In genomic region chr16:60414617-60415016, GRCh38 we compare ENCODE assay signal across 25 cellular contexts.
"Had no signal": no experiment of that assay in that cellular context is flagged by ENCODE, and none has a peak within 500 bp of the region (broad histone marks: within the 10 kb centered on the region; RNA-seq: fewer than 3 reads in every experiment).

No MANE protein-coding gene starts in this region.

- H3K27me3 ChIP-seq: heart right ventricle, hepatocyte, ovary, stomach, testis, thyroid gland, transverse colon, upper lobe of right lung had no signal

- H3K4me1 ChIP-seq: heart right ventricle, left ventricle myocardium inferior, prostate gland, stomach, testis, thyroid gland, transverse colon, upper lobe of right lung had no signal

- H3K4me3 Mint-ChIP-seq: naive thymus-derived CD4-positive, alpha-beta T cell; nephron; neural crest cell; stimulated activated memory B cell treated with anti-CD40 and anti-IgM and Interleukin-4, amounts not matched to agents 10 μg/mL and 1 μg/mL and 100 μg/mL, for 72 hours had no signal

- H2AFZ ChIP-seq: hepatocyte had no signal

- ATAC-seq: heart right ventricle; mucosa of descending colon; naive thymus-derived CD4-positive, alpha-beta T cell; right cardiac atrium; sciatic nerve; stimulated activated memory B cell treated with anti-CD40 and anti-IgM and Interleukin-4, amounts not matched to agents 10 μg/mL and 1 μg/mL and 100 μg/mL, for 72 hours; upper lobe of right lung had no signal

- DNase-seq: heart right ventricle; islet precursor cell; left ventricle myocardium inferior; midbrain; mucosa of descending colon; naive thymus-derived CD4-positive, alpha-beta T cell; ovary; retina; right cardiac atrium; stimulated activated CD4-positive, alpha-beta T cell treated with anti-CD3 and anti-CD28 coated beads, Interleukin-4, amount 100 ng/mL, for 4 hours; stimulated activated CD8-positive, alpha-beta memory T cell treated with anti-CD3 and anti-CD28 coated beads, Interleukin-4, amount 100 ng/mL, for 48 hours; stimulated activated naive CD4-positive, alpha-beta T cell treated with Interleukin-2 at 50 U/mL for 16 hours; stomach; testis; thyroid gland; transverse colon; upper lobe of right lung had no signal

- H3K4me3 ChIP-seq: heart right ventricle, hepatocyte, left ventricle myocardium inferior, lung, mucosa of descending colon, ovary, prostate gland, skin epidermis, stomach, testis, thyroid gland, transverse colon, upper lobe of right lung had no signal

- H3K36me3 ChIP-seq: heart right ventricle, left ventricle myocardium inferior, ovary, prostate gland, stomach, thyroid gland, transverse colon, upper lobe of right lung had no signal

- H3K9me3 Mint-ChIP-seq: nephron had no signal

- H3K4me1 Mint-ChIP-seq: naive thymus-derived CD4-positive, alpha-beta T cell; nephron; stimulated activated memory B cell treated with anti-CD40 and anti-IgM and Interleukin-4, amounts not matched to agents 10 μg/mL and 1 μg/mL and 100 μg/mL, for 72 hours had no signal

- H3K9me3 ChIP-seq: left ventricle myocardium inferior, ovary, prostate gland, stomach, testis, thyroid gland, upper lobe of right lung had no signal

- H3K27ac ChIP-seq: heart right ventricle, hepatocyte, left ventricle myocardium inferior, ovary, prostate gland, skin epidermis, stomach, testis, thyroid gland, transverse colon, upper lobe of right lung had no signal

- H3K4me2 ChIP-seq: hepatocyte had no signal

- H3K27me3 Mint-ChIP-seq: naive thymus-derived CD4-positive, alpha-beta T cell; stimulated activated memory B cell treated with anti-CD40 and anti-IgM and Interleukin-4, amounts not matched to agents 10 μg/mL and 1 μg/mL and 100 μg/mL, for 72 hours had no signal

- H3K27ac Mint-ChIP-seq: naive thymus-derived CD4-positive, alpha-beta T cell; nephron; stimulated activated memory B cell treated with anti-CD40 and anti-IgM and Interleukin-4, amounts not matched to agents 10 μg/mL and 1 μg/mL and 100 μg/mL, for 72 hours had no signal

- H3K79me2 ChIP-seq: hepatocyte had no signal

- H3K36me3 Mint-ChIP-seq: naive thymus-derived CD4-positive, alpha-beta T cell; stimulated activated memory B cell treated with anti-CD40 and anti-IgM and Interleukin-4, amounts not matched to agents 10 μg/mL and 1 μg/mL and 100 μg/mL, for 72 hours had no signal
